9 cellular contexts compared by ENCODE assay signal in genomic region chr9:122218885-122219855, GRCh38. TPM values are rescaled to one million over a fixed set of nuclear protein-coding genes. Genes with fewer than 3 reads are reported as not detected.
A peak's percentile ranks its signal among the peaks of the same experiment; 100 is the strongest.
DNase-seq lines count a peak whose midpoint lies in the region; ATAC-seq and TF ChIP-seq lines count a peak whose summit lies in the region.
"Had no signal": no experiment of that assay in that cellular context is flagged by ENCODE, and none has a peak within 500 bp of the region (broad histone marks: within the 10 kb centered on the region; RNA-seq: fewer than 3 reads in every experiment).

No MANE protein-coding gene starts in this region.

- H3K4me3 Mint-ChIP-seq in T-helper 17 cell, result peak overlapping the region; percentile 73
- peak overlapping the region; percentile 60 for H3K4me3 Mint-ChIP-seq in osteocyte (ENCODE audit: unreplicated experiment)

- no peak for ATAC-seq in T-helper 17 cell
- no peak for ATAC-seq in HG03342 (IDR thresholded peaks at IDR 0.05; ENCODE audit: unreplicated experiment)

- TF ChIP-seq CTCF in fibroblast of pulmonary artery (IDR thresholded peaks at IDR 0.05; ENCODE audit: low read length, missing control alignments) (no peak), osteocyte (IDR thresholded peaks at IDR 0.05) (no peak)

- no peak overlapping the region for H3K27ac Mint-ChIP-seq in T-helper 17 cell
- H3K27ac Mint-ChIP-seq in osteocyte (ENCODE audit: unreplicated experiment), result no peak overlapping the region

- no peaks in the 10 kb centered on the region for H3K9me3 Mint-ChIP-seq in osteocyte (ENCODE audit: unreplicated experiment)

- H3K4me3 ChIP-seq in fibroblast of pulmonary artery (replicated peaks; ENCODE audit: low read depth, low read length), result no peak overlapping the region
- H3K4me3 ChIP-seq: testis had no signal

- H3K36me3 Mint-ChIP-seq in T-helper 17 cell (ENCODE audit: low read depth) (peaks cover 4% of the 10 kb centered on the region), osteocyte (ENCODE audit: unreplicated experiment) (no peaks in the 10 kb centered on the region)

- H3K9me3 ChIP-seq in T-helper 17 cell (ENCODE audit: control insufficient read depth, low read length, poor library complexity, severe bottlenecking), result no peaks in the 10 kb centered on the region
- H3K9me3 ChIP-seq: testis had no signal

- DNase-seq in GM03348 (ENCODE audit: low spot score) (peak; percentile 34), T-helper 17 cell (no peak), fibroblast of pulmonary artery (ENCODE audit: low read depth) (peak; percentile 17), osteocyte (ENCODE audit: extremely low spot score, unreplicated experiment) (no peak), foreskin melanocyte (no peak), NCI-H1436 (lab: John Stamatoyannopoulos, UW) (no peak)
- no peak for DNase-seq in stimulated activated CD4-positive, alpha-beta T cell treated with anti-CD3 and anti-CD28 coated beads, Interleukin-2, amount 100 ng/mL, for 24 hours
- DNase-seq: testis had no signal

- H3K27me3 Mint-ChIP-seq in T-helper 17 cell, result peaks cover 96% of the 10 kb centered on the region
- peaks cover 98% of the 10 kb centered on the region for H3K27me3 Mint-ChIP-seq in osteocyte (ENCODE audit: unreplicated experiment)

- H3K4me1 Mint-ChIP-seq in T-helper 17 cell, result peaks cover 27% of the 10 kb centered on the region
- H3K4me1 Mint-ChIP-seq in osteocyte (ENCODE audit: unreplicated experiment), result peaks cover 25% of the 10 kb centered on the region

RNA-seq across cellular contexts. Expression of gene LHX6, which starts 9.6 kb away (rescaled TPM):
- not detected for total RNA-seq in T-helper 17 cell
- not detected in 2 replicates for total RNA-seq in osteocyte

RNA-seq across cellular contexts. Expression of gene RBM18, which starts 45.5 kb away (rescaled TPM):
- total RNA-seq in T-helper 17 cell, result 10 to 100 TPM; 19.1 to 25.9 TPM
- 23.2 and 24.2 TPM in 2 replicates for total RNA-seq in osteocyte

RNA-seq across cellular contexts. Expression of gene MRRF, which starts 45.5 kb away (rescaled TPM):
- total RNA-seq in T-helper 17 cell, result 10 to 100 TPM; 24.8 to 25.4 TPM
- 26.0 and 26.6 TPM in 2 replicates for total RNA-seq in osteocyte

RNA-seq across cellular contexts. Expression of gene MORN5, which starts 59.5 kb away (rescaled TPM):
- total RNA-seq in T-helper 17 cell (not detected), osteocyte (not detected in 2 replicates)

RNA-seq across cellular contexts. Expression of gene NDUFA8, which starts 59.6 kb away (rescaled TPM):
- total RNA-seq in T-helper 17 cell (10 to 100 TPM in 1 of 2 donors, 1 to 10 TPM in 1; 9.2 to 13.0 TPM), osteocyte (48.5 and 50.9 TPM in 2 replicates)

Comparison
In these comparisons a context has a peak if more than half of its experiments do, and no peak if none do; other contexts are left out.
1. DNase-seq: peak in GM03348 (single experiment) and fibroblast of pulmonary artery (single experiment); none in T-helper 17 cell (0 of 3), osteocyte (single experiment), foreskin melanocyte (single experiment), stimulated activated CD4-positive, alpha-beta T cell treated with anti-CD3 and anti-CD28 coated beads, Interleukin-2, amount 100 ng/mL, for 24 hours (0 of 2) and NCI-H1436 (single experiment).